ENCODE assay signal across 10 cellular contexts in the genomic region with DNA sequence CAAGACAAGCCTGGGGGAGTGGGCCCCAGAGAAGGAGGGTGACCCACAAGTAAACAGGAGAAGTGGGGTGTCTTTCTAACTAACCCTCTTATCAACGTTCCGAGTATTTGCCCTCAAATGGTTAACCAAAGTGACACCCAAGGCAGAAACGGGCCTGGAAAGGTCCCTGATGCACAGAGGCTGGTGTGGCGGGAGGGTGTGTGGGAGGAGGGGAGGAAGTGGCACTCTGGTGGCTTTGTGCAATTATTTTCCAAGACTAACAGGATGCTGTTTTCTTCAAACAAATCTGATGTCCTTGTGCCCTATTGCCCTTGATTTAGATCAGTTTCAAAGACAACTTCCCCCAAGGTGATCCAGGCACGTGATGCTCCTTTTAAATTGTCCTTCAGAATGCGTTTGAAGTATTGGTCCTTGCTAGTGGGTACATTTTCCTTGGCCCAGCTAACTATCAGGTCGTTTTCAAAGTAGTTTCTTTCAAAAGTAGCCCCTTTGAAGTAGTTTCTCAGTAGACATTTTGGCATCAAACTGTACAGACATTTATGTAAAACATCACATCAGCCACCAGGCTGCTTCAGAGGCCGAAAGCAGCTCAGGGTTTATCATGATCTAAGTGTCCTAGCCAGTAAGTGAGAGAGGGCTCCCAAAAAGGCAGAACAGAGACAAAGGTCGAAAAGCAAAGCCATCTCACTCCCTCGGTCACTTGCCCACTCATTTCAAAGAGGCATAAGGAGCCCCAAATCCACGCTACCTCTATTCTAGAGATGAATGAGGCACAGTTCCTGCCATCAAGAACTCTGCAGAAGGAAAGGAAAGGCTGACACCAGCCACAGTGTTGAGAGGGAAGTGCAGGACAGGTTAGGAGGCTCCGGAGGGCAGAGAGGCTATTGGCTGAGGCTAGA.
DNase-seq lines count a peak whose midpoint lies in the region; ATAC-seq and TF ChIP-seq lines count a peak whose summit lies in the region.
"Had no signal": no experiment of that assay in that cellular context is flagged by ENCODE, and none has a peak within 500 bp of the region (broad histone marks: within the 10 kb centered on the region; RNA-seq: fewer than 3 reads in every experiment).

No MANE protein-coding gene starts in this region.

- no peak overlapping the region for H3K4me2 ChIP-seq in H9 (ENCODE audit: insufficient read depth, insufficient read length, low read length)

- no peaks in the 10 kb centered on the region for H3K79me2 ChIP-seq in H9 (ENCODE audit: insufficient read depth, low read length)

- no peak overlapping the region for H3K14ac ChIP-seq in H9 (ENCODE audit: insufficient read depth, low read length)

- H3K36me3 Mint-ChIP-seq in H9 (ENCODE audit: insufficient read depth in 1 of 3, low read depth in 3 of 3), result no peaks in the 10 kb centered on the region
- H3K36me3 Mint-ChIP-seq in activated naive CD8-positive, alpha-beta T cell treated with anti-CD3 and anti-CD28 coated beads, Interleukin-2, amount 10 ng/mL, durations not matched to agents 7 days and 5 days, result peaks cover 9% of the 10 kb centered on the region

- no peak overlapping the region for H2AFZ ChIP-seq in H9 (ENCODE audit: low read length)

- no peak overlapping the region for H4K5ac ChIP-seq in H9 (ENCODE audit: insufficient read length, low read depth, low read length)

- H3K18ac ChIP-seq in H9 (ENCODE audit: insufficient read length, low read depth, low read length), result no peak overlapping the region

- ATAC-seq in activated naive CD8-positive, alpha-beta T cell treated with anti-CD3 and anti-CD28 coated beads, Interleukin-2, amount 10 ng/mL, durations not matched to agents 7 days and 5 days (ENCODE audit: low read depth), result peak; percentile 86
- ATAC-seq: PC-3 had no signal

- no peaks in the 10 kb centered on the region for H3K79me1 ChIP-seq in H9 (ENCODE audit: insufficient read depth, low read depth, low read length, poor library complexity, severe bottlenecking)

- H3K4me1 ChIP-seq in H9 (ENCODE audit: insufficient read depth, low read length), result peaks cover 2% of the 10 kb centered on the region; the same call in 1 of the 2 replicates

- H2AK5ac ChIP-seq in H9 (ENCODE audit: insufficient read length, low read length), result no peak overlapping the region

- H3K56ac ChIP-seq in H9 (ENCODE audit: insufficient read length, low read depth, low read length), result no peak overlapping the region

- H3K23me2 ChIP-seq in H9 (ENCODE audit: insufficient read length, low read depth, low read length, poor library complexity, severe bottlenecking), result no peaks in the 10 kb centered on the region

- no peak overlapping the region for H3K9ac ChIP-seq in H9 (ENCODE audit: extremely low read depth, insufficient read length, low read length)

- no peak overlapping the region for H2BK120ac ChIP-seq in H9 (ENCODE audit: low read depth, low read length, poor library complexity, severe bottlenecking)

- no peak overlapping the region for H3K4ac ChIP-seq in H9 (ENCODE audit: low read depth, low read length)

- POLR2A ChIA-PET in activated naive CD8-positive, alpha-beta T cell treated with anti-CD3 and anti-CD28 coated beads, Interleukin-2, amount 10 ng/mL, durations not matched to agents 7 days and 5 days (lab: Charles Lee), result interaction anchor here (0.9 to 1.3 kb wide), 3 partner anchors 10 to 371 kb away, joined by 3 to 4 read pairs (median 3); partner anchors contain the start of gene ID2
- POLR2A ChIA-PET in RWPE1 (lab: Yijun Ruan, JAX; ENCODE audit: low non-redundant PET), result interaction anchor here (0.5 kb wide), 1 partner anchor 370 kb away, joined by 4 read pairs; no protein-coding TSS in a partner anchor

- no peaks in the 10 kb centered on the region for H3K27me3 ChIP-seq in H9 (ENCODE audit: insufficient read depth, low read length)
- H3K27me3 ChIP-seq: ovary had no signal

- H2BK12ac ChIP-seq in H9 (ENCODE audit: insufficient read length, low read depth, low read length), result no peak overlapping the region

- H3K27ac ChIP-seq in H9 (ENCODE audit: insufficient read length, low read depth, low read length) (no peak overlapping the region), RWPE1 (no peak overlapping the region)
- H3K27ac ChIP-seq: ovary had no signal

- H2BK5ac ChIP-seq in H9 (ENCODE audit: insufficient read length, low read length), result no peak overlapping the region

- no peak for TF ChIP-seq CTCF in H9 (conservative IDR thresholded peaks at IDR 0.05)
- TF ChIP-seq CTCF in RWPE1 (conservative IDR thresholded peaks at IDR 0.05; ENCODE audit: low read depth), result no peak

- no peak overlapping the region for H3K4me3 Mint-ChIP-seq in H9
- peak overlapping the region; percentile 24 for H3K4me3 Mint-ChIP-seq in activated naive CD8-positive, alpha-beta T cell treated with anti-CD3 and anti-CD28 coated beads, Interleukin-2, amount 10 ng/mL, durations not matched to agents 7 days and 5 days

- H3K9me3 Mint-ChIP-seq in H9, result no peaks in the 10 kb centered on the region
- peaks cover 2% of the 10 kb centered on the region for H3K9me3 Mint-ChIP-seq in activated naive CD8-positive, alpha-beta T cell treated with anti-CD3 and anti-CD28 coated beads, Interleukin-2, amount 10 ng/mL, durations not matched to agents 7 days and 5 days

- no peak overlapping the region for H4K91ac ChIP-seq in H9 (ENCODE audit: insufficient read length, low read depth, low read length)

- peaks cover 26 to 46% of the 10 kb centered on the region in 2 experiments for H3K4me1 Mint-ChIP-seq in H9
- H3K4me1 Mint-ChIP-seq in activated naive CD8-positive, alpha-beta T cell treated with anti-CD3 and anti-CD28 coated beads, Interleukin-2, amount 10 ng/mL, durations not matched to agents 7 days and 5 days, result peaks cover 69% of the 10 kb centered on the region

- no peak overlapping the region for H2BK20ac ChIP-seq in H9 (ENCODE audit: low read depth, low read length, poor library complexity, severe bottlenecking)

- H3K23ac ChIP-seq in H9 (ENCODE audit: insufficient read length, low read depth, low read length), result no peak overlapping the region

- no peak overlapping the region for H2BK15ac ChIP-seq in H9 (ENCODE audit: low read depth, low read length)

- no peak overlapping the region for H3T11ph ChIP-seq in H9 (ENCODE audit: low read length)

- H4K20me1 ChIP-seq in H9 (ENCODE audit: control insufficient read depth, insufficient read depth, insufficient read length), result no peaks in the 10 kb centered on the region

- no peak overlapping the region for H3K27ac Mint-ChIP-seq in H9
- H3K27ac Mint-ChIP-seq in activated naive CD8-positive, alpha-beta T cell treated with anti-CD3 and anti-CD28 coated beads, Interleukin-2, amount 10 ng/mL, durations not matched to agents 7 days and 5 days, result peak overlapping the region; percentile 84

- H3K9me3 ChIP-seq in H9 (ENCODE audit: control insufficient read depth, low read depth, low read length), result no peaks in the 10 kb centered on the region
- H3K9me3 ChIP-seq: ovary had no signal

- CTCF ChIA-PET in RWPE1 (lab: Yijun Ruan, JAX), result no interaction called here

- WGBS in H9 (ENCODE audit: extremely low coverage, insufficient read length, low lambda C conversion rate), result no CpG with 5 or more reads among the region's 12 CpGs

- H3K27me3 Mint-ChIP-seq in H9 (ENCODE audit: low read depth), result peaks cover 6% of the 10 kb centered on the region
- H3K27me3 Mint-ChIP-seq in activated naive CD8-positive, alpha-beta T cell treated with anti-CD3 and anti-CD28 coated beads, Interleukin-2, amount 10 ng/mL, durations not matched to agents 7 days and 5 days, result peaks cover 5% of the 10 kb centered on the region

- H4K8ac ChIP-seq in H9 (replicated peaks; ENCODE audit: insufficient read length, low read depth, low read length), result no peak overlapping the region

- peak; percentile 10 for DNase-seq in H9
- DNase-seq in activated CD4-positive, alpha-beta T cell treated with anti-CD3 and anti-CD28 coated beads for 48 hours, result peak; percentile 70
- DNase-seq in activated naive CD8-positive, alpha-beta T cell treated with anti-CD3 and anti-CD28 coated beads, Interleukin-2, amount 10 ng/mL, durations not matched to agents 7 days and 5 days, result peak; percentile 69
- peak; percentile 19 to 39 for DNase-seq in stimulated activated CD4-positive, alpha-beta T cell treated with anti-CD3 and anti-CD28 coated beads, Interleukin-4, amount 100 ng/mL, for 4 hours
- DNase-seq in RWPE1 (ENCODE audit: low spot score), result no peak
- DNase-seq in SHP77 treated with DMSO at 0.1 percent for 48 hours (lab: John Stamatoyannopoulos, UW), result no peak
- no peak for DNase-seq in mesenteric fat pad (ENCODE audit: low spot score)
- DNase-seq in HuH-7.5 (ENCODE audit: low spot score), result no peak
- DNase-seq: ovary, PC-3 had no signal

Comparison
In these comparisons a context has a peak if more than half of its experiments do, and no peak if none do; other contexts are left out.
1. DNase-seq: peak in H9 (single experiment), activated CD4-positive, alpha-beta T cell treated with anti-CD3 and anti-CD28 coated beads for 48 hours (single experiment), activated naive CD8-positive, alpha-beta T cell treated with anti-CD3 and anti-CD28 coated beads, Interleukin-2, amount 10 ng/mL, durations not matched to agents 7 days and 5 days (single experiment) and stimulated activated CD4-positive, alpha-beta T cell treated with anti-CD3 and anti-CD28 coated beads, Interleukin-4, amount 100 ng/mL, for 4 hours (2 of 2); none in RWPE1 (single experiment), SHP77 treated with DMSO at 0.1 percent for 48 hours (single experiment), mesenteric fat pad (single experiment) and HuH-7.5 (single experiment).